Comparison of ENCODE assay signal across 13 cellular contexts in the genomic region with DNA sequence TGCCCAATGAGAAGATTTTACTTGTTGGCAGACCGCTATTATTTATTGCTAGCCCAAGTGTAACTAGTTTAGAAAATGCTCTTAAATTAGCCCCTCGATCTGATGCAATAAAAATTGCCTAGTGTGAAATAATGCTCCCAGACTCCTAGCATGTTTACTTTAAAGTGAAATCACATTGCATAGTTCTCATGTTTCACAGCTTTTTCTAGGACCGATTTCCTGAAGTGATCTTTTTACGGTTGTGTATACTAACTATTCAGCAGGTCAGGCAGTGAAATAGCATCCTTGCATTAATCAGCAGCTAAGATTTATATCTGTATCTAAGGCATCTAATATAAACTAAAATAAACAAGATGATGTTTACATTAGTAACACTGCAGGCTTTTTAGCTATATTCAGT. TPM values are rescaled to one million over a fixed set of nuclear protein-coding genes. Genes with fewer than 3 reads are reported as not detected.
A peak's percentile ranks its signal among the peaks of the same experiment; 100 is the strongest.
DNase-seq lines count a peak whose midpoint lies in the region; ATAC-seq and TF ChIP-seq lines count a peak whose summit lies in the region.
"Had no signal": no experiment of that assay in that cellular context is flagged by ENCODE, and none has a peak within 500 bp of the region (broad histone marks: within the 10 kb centered on the region; RNA-seq: fewer than 3 reads in every experiment).

No MANE protein-coding gene starts in this region.

- H3K4me1 Mint-ChIP-seq in T-helper 2 cell treated with Interferon-gamma antibody and Interleukin-4, amounts not matched to agents 5 μg/mL and 100 μg/mL, for 36 hours (ENCODE audit: low read depth), result peaks cover 8% of the 10 kb centered on the region

- no peak for TF ChIP-seq CTCF in LNCaP clone FGC (IDR thresholded peaks at IDR 0.05; ENCODE audit: control insufficient read depth, extremely low read depth, insufficient read depth)

- peaks cover 14% of the 10 kb centered on the region for H3K36me3 Mint-ChIP-seq in T-helper 2 cell treated with Interferon-gamma antibody and Interleukin-4, amounts not matched to agents 5 μg/mL and 100 μg/mL, for 36 hours (ENCODE audit: low read depth)

- DNase-seq in DMS153 treated with DMSO at 0.1 percent for 48 hours (lab: John Stamatoyannopoulos, UW; ENCODE audit: unreplicated experiment), result peak; percentile 79
- DNase-seq in LNCaP clone FGC (ENCODE audit: low read depth), result peak; percentile 53
- DNase-seq in astrocyte of the hippocampus (ENCODE audit: low read depth, low spot score), result peak; percentile 31
- peak; percentile 59 for DNase-seq in myocyte (ENCODE audit: low read depth)
- no peak for DNase-seq in stimulated activated naive CD8-positive, alpha-beta T cell treated with anti-CD3 and anti-CD28 coated beads, Interleukin-15, Interleukin-2, amounts not matched to agents 100 U/mL and 50 U/mL, for 24 hours
- no peak for DNase-seq in T-helper 2 cell treated with Interferon-gamma antibody and Interleukin-4, amounts not matched to agents 5 μg/mL and 100 μg/mL, for 36 hours (ENCODE audit: low spot score)
- DNase-seq: lower lobe of right lung, NCI-H1417 treated with DMSO at 0.1 percent for 48 hours, stomach, T-helper 17 cell had no signal

- no peak overlapping the region for H3K4me3 ChIP-seq in LNCaP clone FGC (ENCODE audit: low read depth, low read length)
- H3K4me3 ChIP-seq: lower lobe of right lung, stomach had no signal

- H3K9me3 Mint-ChIP-seq in T-helper 2 cell treated with Interferon-gamma antibody and Interleukin-4, amounts not matched to agents 5 μg/mL and 100 μg/mL, for 36 hours, result no peaks in the 10 kb centered on the region
- H3K9me3 Mint-ChIP-seq: activated T-helper 2 cell treated with anti-CD3 and anti-CD28 coated beads, Interferon-gamma antibody, Interleukin-2, Interleukin-4, amounts not matched to agents 10 μg/mL and 5 μg/mL and 100 μg/mL, durations not matched to agents 14 hours and 24 hours and 36 hours had no signal

- H3K27me3 Mint-ChIP-seq in T-helper 2 cell treated with Interferon-gamma antibody and Interleukin-4, amounts not matched to agents 5 μg/mL and 100 μg/mL, for 36 hours (ENCODE audit: low read depth), result no peaks in the 10 kb centered on the region
- H3K27me3 Mint-ChIP-seq: T-helper 17 cell had no signal

- no peak for ATAC-seq in stimulated activated naive CD8-positive, alpha-beta T cell treated with anti-CD3 and anti-CD28 coated beads, Interleukin-15, Interleukin-2, amounts not matched to agents 100 U/mL and 50 U/mL, for 24 hours
- no peak for ATAC-seq in GM19467 (IDR thresholded peaks at IDR 0.05; ENCODE audit: unreplicated experiment)
- ATAC-seq in HG02763 (IDR thresholded peaks at IDR 0.05; ENCODE audit: unreplicated experiment), result no peak
- ATAC-seq: T-helper 17 cell had no signal

- no peak overlapping the region for H3K27ac Mint-ChIP-seq in T-helper 2 cell treated with Interferon-gamma antibody and Interleukin-4, amounts not matched to agents 5 μg/mL and 100 μg/mL, for 36 hours
- H3K27ac Mint-ChIP-seq: activated T-helper 2 cell treated with anti-CD3 and anti-CD28 coated beads, Interferon-gamma antibody, Interleukin-2, Interleukin-4, amounts not matched to agents 10 μg/mL and 5 μg/mL and 100 μg/mL, durations not matched to agents 14 hours and 24 hours and 36 hours; T-helper 17 cell had no signal

- H3K4me3 Mint-ChIP-seq in T-helper 2 cell treated with Interferon-gamma antibody and Interleukin-4, amounts not matched to agents 5 μg/mL and 100 μg/mL, for 36 hours, result no peak overlapping the region
- H3K4me3 Mint-ChIP-seq: T-helper 17 cell had no signal

RNA-seq across cellular contexts. Expression of gene PMS1, which starts 52.4 kb away (rescaled TPM):
- total RNA-seq in myocyte, result 34.1 and 34.2 TPM in 2 replicates
- 9.9 TPM for polyA plus RNA-seq in myocyte (2012)

RNA-seq across cellular contexts. Expression of gene ORMDL1, which starts 52.5 kb away (rescaled TPM):
- total RNA-seq in myocyte, result 92.1 and 96.4 TPM in 2 replicates
- polyA plus RNA-seq in myocyte (2012), result 60.3 TPM

Comparison
In these comparisons a context has a peak if more than half of its experiments do, and no peak if none do; other contexts are left out.
1. DNase-seq: peak in DMS153 treated with DMSO at 0.1 percent for 48 hours (single experiment), LNCaP clone FGC (single experiment), astrocyte of the hippocampus (single experiment) and myocyte (single experiment); none in stimulated activated naive CD8-positive, alpha-beta T cell treated with anti-CD3 and anti-CD28 coated beads, Interleukin-15, Interleukin-2, amounts not matched to agents 100 U/mL and 50 U/mL, for 24 hours (single experiment) and T-helper 2 cell treated with Interferon-gamma antibody and Interleukin-4, amounts not matched to agents 5 μg/mL and 100 μg/mL, for 36 hours (single experiment).